Comparison of ENCODE assay signal across 22 cellular contexts in the genomic region with DNA sequence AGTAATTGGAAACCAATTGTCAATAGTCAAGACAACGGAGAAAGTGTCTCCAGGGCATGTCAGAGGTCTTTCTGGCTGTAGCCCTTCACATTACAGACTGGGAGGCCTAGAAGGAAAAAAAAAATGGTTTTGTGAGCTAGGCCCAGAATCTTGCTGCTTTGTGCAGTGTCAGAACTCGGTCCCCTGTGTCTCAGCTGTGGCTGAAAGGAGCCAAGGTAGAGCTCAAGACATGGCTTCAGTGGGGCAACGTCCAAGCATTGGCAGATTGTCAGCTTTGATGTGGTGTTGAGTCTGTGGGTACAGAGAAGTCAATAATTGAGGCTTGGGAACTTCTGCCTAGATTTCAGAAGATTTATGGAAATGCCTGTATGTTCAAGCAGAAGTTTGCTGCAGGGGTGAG.
"Had no signal": no experiment of that assay in that cellular context is flagged by ENCODE, and none has a peak within 500 bp of the region (broad histone marks: within the 10 kb centered on the region; RNA-seq: fewer than 3 reads in every experiment).

No MANE protein-coding gene starts in this region.

- FAIRE-seq: RCC 7860 had no signal

- H3K27me3 ChIP-seq: MG63, SJSA1 had no signal

- H3K9me3 ChIP-seq: MG63, SJSA1 had no signal

- H3K4me3 ChIP-seq: MG63, SJSA1, SK-N-MC had no signal

- DNase-seq: KBM-7; MG63; NCI-H1092; NCI-H1105 treated with DMSO at 0.1 percent for 48 hours; NCI-H1417 treated with DMSO at 0.1 percent for 48 hours; NCI-H146; NCI-H1694 treated with DMSO at 0.1 percent for 48 hours; NCI-H1930; NCI-H2081; NCI-H2107; NCI-H2227 treated with DMSO at 0.1 percent for 48 hours; NCI-H524; NCI-H69; NCI-H774; NK-92 treated with Interleukin-12 subunit alpha and Interleukin-12 subunit beta, amount 100 ng/mL, for 24 hours; OCI-M1; Right ventricle myocardium superior; RPMI8226; SIG-M5 had no signal

- H3K4me1 ChIP-seq: SJSA1 had no signal

- H3K36me3 ChIP-seq: MG63, SJSA1 had no signal

- H3K27ac ChIP-seq: SJSA1, SK-N-MC had no signal
